12 cellular contexts compared by ENCODE assay signal in the genomic region with DNA sequence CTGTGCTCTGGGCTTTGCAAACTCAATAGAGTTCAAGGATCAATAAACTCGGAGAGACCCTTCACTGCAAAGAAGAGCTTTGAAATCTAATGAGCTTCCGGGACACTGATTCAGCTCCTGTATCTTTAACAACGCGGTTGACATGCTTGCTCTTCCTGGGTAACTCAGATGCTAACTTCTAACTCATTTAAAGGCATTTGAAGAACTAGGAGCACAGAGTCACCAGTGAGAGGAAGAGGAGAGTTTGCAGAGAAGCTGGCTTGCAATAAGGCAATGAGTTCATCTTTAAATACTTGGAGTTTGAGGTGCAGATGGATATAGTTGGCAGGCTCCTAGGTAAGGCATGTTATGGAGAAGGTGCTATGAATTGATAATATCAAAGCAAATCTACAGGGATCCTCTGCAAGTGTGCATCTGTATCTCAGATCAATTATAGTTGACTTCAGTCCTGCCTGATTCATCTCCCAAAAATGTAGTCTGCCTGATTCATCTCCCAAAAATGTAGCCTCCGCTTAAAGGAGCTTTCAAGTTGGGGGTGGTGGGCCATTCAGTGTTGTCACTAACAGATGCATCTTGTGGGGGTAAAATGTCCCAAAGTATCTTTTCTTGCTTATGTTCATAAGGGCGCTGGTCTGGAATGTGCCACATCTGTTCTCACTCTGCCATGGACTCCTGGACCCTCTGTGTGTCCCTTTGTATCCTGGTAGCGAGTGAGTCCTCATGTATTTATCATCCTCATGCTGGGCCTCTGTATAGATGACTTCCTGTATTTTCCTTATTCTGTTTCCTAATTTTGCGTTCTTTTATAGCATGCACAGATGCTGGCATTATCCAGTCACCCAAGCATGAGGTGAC.
DNase-seq lines count a peak whose midpoint lies in the region; ATAC-seq, FAIRE-seq and TF ChIP-seq lines count a peak whose summit lies in the region.
"Had no signal": no experiment of that assay in that cellular context is flagged by ENCODE, and none has a peak within 500 bp of the region (broad histone marks: within the 10 kb centered on the region; RNA-seq: fewer than 3 reads in every experiment).

No MANE protein-coding gene starts in this region.

- in situ Hi-C loops in ACHN (cut with HindIII; ENCODE audit: low pct_ligation_motif_present, low pct_unique_long_range_greater_than_20kb, low sequenced_read_pairs): no loop called here

- FAIRE-seq in H54 (lab: Jason Lieb, UNC): no peak

- DNase-seq in ACHN (peak; percentile 92), H54 (ENCODE audit: insufficient read length, low spot score) (peak; percentile 26), fibroblast of the aortic adventitia (ENCODE audit: low read depth) (peak; percentile 70), left lobe of liver (ENCODE audit: low spot score) (no peak)
- DNase-seq: activated CD8-positive, alpha-beta memory T cell treated with anti-CD3 and anti-CD28 coated beads for 24 hours; stimulated activated naive CD4-positive, alpha-beta T cell treated with Interleukin-2 at 50 U/mL for 16 hours had no signal

- no peak for TF ChIP-seq POLR2A in H54 (IDR thresholded peaks at IDR 0.05; ENCODE audit: low read depth, low read length)

- TF ChIP-seq CTCF in fibroblast of the aortic adventitia (IDR thresholded peaks at IDR 0.05; ENCODE audit: insufficient read depth, low read length): no peak

- H3K4me3 ChIP-seq in fibroblast of the aortic adventitia (ENCODE audit: low read depth, low read length): no peak overlapping the region
- H3K4me3 ChIP-seq: left lung, right atrium auricular region had no signal

- ATAC-seq in SK-N-SH treated with all-trans-retinoic acid at 6 μM for 48 hours (peak; percentile 75), GM21825 (IDR thresholded peaks at IDR 0.05; ENCODE audit: unreplicated experiment) (no peak), left lobe of liver (no peak), GM19397 (IDR thresholded peaks at IDR 0.05; ENCODE audit: unreplicated experiment) (no peak), HG02938 (IDR thresholded peaks at IDR 0.05; ENCODE audit: unreplicated experiment) (no peak)

TF ChIP-seq in SK-N-SH treated with all-trans-retinoic acid at 6 μM for 48 hours, 23 proteins besides CTCF, POLR2A, EP300 and RAD21:
- no peak for TF ChIP-seq SNAI2 (CRISPR knock-in tag; IDR thresholded peaks at IDR 0.05)
- peak; percentile 24; the same call in 1 of the 2 replicates for TF ChIP-seq CREB5 (CRISPR knock-in tag; IDR thresholded peaks at IDR 0.05; ENCODE audit: low read depth)
- TF ChIP-seq OSR1 (CRISPR knock-in tag; IDR thresholded peaks at IDR 0.05): no peak
- TF ChIP-seq PPARA (CRISPR knock-in tag; IDR thresholded peaks at IDR 0.05; ENCODE audit: borderline replicate concordance): no peak
- TF ChIP-seq ISL1 (CRISPR knock-in tag; IDR thresholded peaks at IDR 0.05): peak; percentile 49; the same call in 1 of the 2 replicates
